ENCODE assay signal across 8 cellular contexts in the genomic region with DNA sequence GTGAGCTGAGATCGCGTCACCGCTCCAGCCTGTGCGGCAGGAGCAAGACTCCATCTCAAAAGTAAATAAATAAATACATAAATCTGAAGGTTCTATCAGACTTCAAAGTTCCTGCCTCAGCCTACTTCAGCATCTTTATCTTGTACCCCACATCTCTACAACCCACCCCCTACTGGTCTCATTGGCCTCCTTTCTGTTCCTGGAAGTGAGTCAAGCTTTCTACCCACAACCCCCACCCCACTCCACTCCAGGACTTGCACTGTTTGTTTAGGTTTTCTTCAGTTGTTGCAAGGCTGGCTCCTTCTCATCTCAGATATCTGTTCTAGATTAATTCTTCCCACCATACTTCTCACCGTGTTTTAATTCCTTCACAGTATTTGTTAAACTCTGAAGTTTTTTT. TPM values are rescaled to one million over a fixed set of nuclear protein-coding genes. Genes with fewer than 3 reads are reported as not detected.
DNase-seq lines count a peak whose midpoint lies in the region; ATAC-seq and TF ChIP-seq lines count a peak whose summit lies in the region.

No MANE protein-coding gene starts in this region.

- CTCF ChIA-PET in activated B cell treated with CpG ODN at 0.5 μM for 24 hours (lab: Charles Lee) = no interaction called here

- peaks cover 2% of the 10 kb centered on the region for H3K27me3 Mint-ChIP-seq in activated B cell treated with CpG ODN at 0.5 μM for 24 hours

- TF ChIP-seq CTCF in left ventricle myocardium inferior (IDR thresholded peaks at IDR 0.05; ENCODE audit: borderline replicate concordance) (no peak), activated B cell treated with CpG ODN at 0.5 μM for 24 hours (IDR thresholded peaks at IDR 0.05) (no peak), epithelial cell of esophagus (IDR thresholded peaks at IDR 0.05; ENCODE audit: insufficient read depth, low read depth, low read length, missing control alignments) (no peak), psoas muscle (IDR thresholded peaks at IDR 0.05) (no peak)

- H3K36me3 Mint-ChIP-seq in activated B cell treated with CpG ODN at 0.5 μM for 24 hours (ENCODE audit: low read depth) = peaks cover 43% of the 10 kb centered on the region

- POLR2A ChIA-PET in activated B cell treated with CpG ODN at 0.5 μM for 24 hours (lab: Charles Lee) = interaction anchor here (0.7 to 1.3 kb wide), 2 partner anchors 23 to 25 kb away, joined by 3 read pairs; no protein-coding TSS in a partner anchor

- peak overlapping the region; percentile 84 for H3K4me3 ChIP-seq in left ventricle myocardium inferior
- peak overlapping the region; percentile 95 for H3K4me3 ChIP-seq in epithelial cell of esophagus (ENCODE audit: low read length)
- peak overlapping the region; percentile 83 for H3K4me3 ChIP-seq in psoas muscle

- no peaks in the 10 kb centered on the region for H3K27me3 ChIP-seq in left ventricle myocardium inferior (ENCODE audit: low read depth)
- H3K27me3 ChIP-seq in psoas muscle (ENCODE audit: insufficient read depth in 3 of 3, low read length in 2 of 3) = no peaks in the 10 kb centered on the region

- H3K9me3 ChIP-seq in left ventricle myocardium inferior (replicated peaks) (no peaks in the 10 kb centered on the region), psoas muscle (no peaks in the 10 kb centered on the region)

- intact Hi-C loops in left ventricle myocardium inferior (cut with micrococcal nuclease) (no loop called here), cardiac septum (cut with DNase I) (loop anchor here (2.0 kb wide), 1 partner anchor 23 kb away; no protein-coding TSS in a partner anchor), activated B cell treated with CpG ODN at 0.5 μM for 24 hours (cut with micrococcal nuclease) (loop anchor here (2.0 to 5.0 kb wide), 4 partner anchors 36 to 859 kb away; a partner anchor contains a TSS), psoas muscle (cut with DNase I) (no loop called here)

- H3K4me1 Mint-ChIP-seq in activated B cell treated with CpG ODN at 0.5 μM for 24 hours = peaks cover 25% of the 10 kb centered on the region

- peak overlapping the region; percentile 95 for H3K27ac ChIP-seq in left ventricle myocardium inferior (replicated peaks)
- H3K27ac ChIP-seq in psoas muscle = peak overlapping the region; percentile 92

- whole genome bisulfite sequencing in psoas muscle, 3 donors = 91 to 92% (median 92%) methylated on average over 5 of the region's 5 CpGs

- no peak for ATAC-seq in activated B cell treated with CpG ODN at 0.5 μM for 24 hours (ENCODE audit: low read depth)
- no peak for ATAC-seq in psoas muscle
- ATAC-seq in GM19023 (IDR thresholded peaks at IDR 0.05; ENCODE audit: unreplicated experiment) = no peak

- no peak for DNase-seq in left ventricle myocardium inferior
- no peak for DNase-seq in cardiac septum (ENCODE audit: low spot score)
- no peak for DNase-seq in activated B cell treated with CpG ODN at 0.5 μM for 24 hours
- peak; percentile 26 for DNase-seq in epithelial cell of esophagus (ENCODE audit: low read depth)
- DNase-seq in psoas muscle = no peak
- DNase-seq in HuH-7.5 (ENCODE audit: low spot score) = no peak
- DNase-seq in COR-L47 (lab: John Stamatoyannopoulos, UW) = no peak

- peaks cover 29% of the 10 kb centered on the region for H3K36me3 ChIP-seq in left ventricle myocardium inferior
- peaks cover 0 to 34% of the 10 kb centered on the region in 2 donors for H3K36me3 ChIP-seq in psoas muscle (ENCODE audit: insufficient read depth in 1 of 2, low read depth in 1 of 2)

- H3K4me1 ChIP-seq in left ventricle myocardium inferior (peaks cover 47% of the 10 kb centered on the region), psoas muscle (peaks cover 19% of the 10 kb centered on the region)

- H3K9me3 Mint-ChIP-seq in activated B cell treated with CpG ODN at 0.5 μM for 24 hours = no peaks in the 10 kb centered on the region

- peak overlapping the region; percentile 98 for H3K27ac Mint-ChIP-seq in activated B cell treated with CpG ODN at 0.5 μM for 24 hours

- peak overlapping the region; percentile 99 for H3K4me3 Mint-ChIP-seq in activated B cell treated with CpG ODN at 0.5 μM for 24 hours

RNA-seq across cellular contexts. Expression of a gene that starts 0.7 kb away (rescaled TPM):
- total RNA-seq in left ventricle myocardium inferior (77.0 TPM), cardiac septum (91.9 TPM), activated B cell treated with CpG ODN at 0.5 μM for 24 hours (94.8 and 97.6 TPM in 2 replicates), psoas muscle (100 to 1,000 TPM in 3 of 4 donors, 10 to 100 TPM in 1; 80.6 to 178 (median 116) TPM)
- polyA plus RNA-seq in psoas muscle = 100 to 1,000 TPM; 144 to 292 (median 171) TPM

RNA-seq across cellular contexts. Expression of a gene that starts 10.9 kb away (rescaled TPM):
- total RNA-seq in left ventricle myocardium inferior (14.6 TPM), cardiac septum (17.1 TPM), activated B cell treated with CpG ODN at 0.5 μM for 24 hours (30.8 and 31.5 TPM in 2 replicates), psoas muscle (10 to 100 TPM; 14.2 to 22.3 (median 19.4) TPM)
- 10 to 100 TPM in 2 of 3 donors, 1 to 10 TPM in 1; 6.9 to 16.1 (median 12.9) TPM for polyA plus RNA-seq in psoas muscle

RNA-seq across cellular contexts. Expression of a gene that starts 23.7 kb away (rescaled TPM):
- total RNA-seq in left ventricle myocardium inferior = 13.3 TPM
- total RNA-seq in cardiac septum = 12.2 TPM
- 13.1 and 13.5 TPM in 2 replicates for total RNA-seq in activated B cell treated with CpG ODN at 0.5 μM for 24 hours
- total RNA-seq in psoas muscle = 10 to 100 TPM; 12.5 to 24.7 (median 16.2) TPM
- polyA plus RNA-seq in psoas muscle = 1 to 10 TPM; 6.5 to 9.1 (median 7.8) TPM

Comparison
In these comparisons a context has a peak if more than half of its experiments do, and no peak if none do; other contexts are left out.
1. intact Hi-C loops: an anchor here in cardiac septum (2.0 kb wide) and activated B cell treated with CpG ODN at 0.5 μM for 24 hours (2.0 to 5.0 kb wide); none called in left ventricle myocardium inferior and psoas muscle.